16 cellular contexts compared by ENCODE assay signal in genomic region chr1:34869754-34870153, GRCh38. TPM values are rescaled to one million over a fixed set of nuclear protein-coding genes. Genes with fewer than 3 reads are reported as not detected.
A peak's percentile ranks its signal among the peaks of the same experiment; 100 is the strongest.
DNase-seq lines count a peak whose midpoint lies in the region; TF ChIP-seq lines count a peak whose summit lies in the region.
"Had no signal": no experiment of that assay in that cellular context is flagged by ENCODE, and none has a peak within 500 bp of the region (broad histone marks: within the 10 kb centered on the region; RNA-seq: fewer than 3 reads in every experiment).

No MANE protein-coding gene starts in this region.

- no peak for TF ChIP-seq CTCF in OCI-LY7 (conservative IDR thresholded peaks at IDR 0.05; ENCODE audit: low read length)

- no peak overlapping the region for H3K4me2 ChIP-seq in OCI-LY7 (ENCODE audit: low read length)

- no peaks in the 10 kb centered on the region for H3K79me2 ChIP-seq in OCI-LY7 (ENCODE audit: insufficient read depth, low read depth, low read length)

- no peaks in the 10 kb centered on the region for H4K20me1 ChIP-seq in OCI-LY7 (ENCODE audit: insufficient read depth, low read length)

- no peaks in the 10 kb centered on the region for H3K9me3 ChIP-seq in OCI-LY7 (ENCODE audit: low read length)
- H3K9me3 ChIP-seq: BE2C, HAP-1 had no signal

- DNase-seq in caudate nucleus (lab: John Stamatoyannopoulos, UW) = no peak
- DNase-seq in mesenteric fat pad (ENCODE audit: low spot score) = peak; percentile 37
- no peak for DNase-seq in OCI-LY7 (ENCODE audit: low spot score)
- no peak for DNase-seq in EL
- no peak for DNase-seq in NCI-H2171 (lab: John Stamatoyannopoulos, UW)
- DNase-seq: ACHN; BE2C; CD4-positive, CD25-positive, alpha-beta regulatory T cell; CD8-positive, alpha-beta memory T cell; COR-L47; DMS 273 treated with DMSO at 0.1 percent for 48 hours; DND-41; GM23248 had no signal

- no peak overlapping the region for H3K4me3 ChIP-seq in OCI-LY7 (ENCODE audit: low read depth, low read length, poor library complexity, severe bottlenecking)
- H3K4me3 ChIP-seq: GM23248, HAP-1 had no signal

- CTCF ChIA-PET in OCI-LY7 (lab: Charles Lee; ENCODE audit: unreplicated experiment) = no interaction called here

- BruUV-seq in OCI-LY7 (replicated peaks; lab: Mats Ljungman, UMichigan) = no TSS peak

- H3K9me2 ChIP-seq in OCI-LY7 (ENCODE audit: insufficient read depth, low read length) = no peaks in the 10 kb centered on the region

- H2AFZ ChIP-seq in OCI-LY7 (ENCODE audit: low read length) = no peak overlapping the region
- H2AFZ ChIP-seq: GM23248 had no signal

- no peaks in the 10 kb centered on the region for H3K4me1 ChIP-seq in OCI-LY7 (ENCODE audit: insufficient read depth, low read length, poor library complexity, severe bottlenecking)
- H3K4me1 ChIP-seq: BE2C, HAP-1 had no signal

- no peaks in the 10 kb centered on the region for H3K36me3 ChIP-seq in OCI-LY7 (ENCODE audit: insufficient read depth, low read length)
- H3K36me3 ChIP-seq: BE2C, HAP-1 had no signal

- intact Hi-C loops in OCI-LY7 (cut with micrococcal nuclease; ENCODE audit: unreplicated experiment) = loop anchor here (10.0 kb wide), 1 partner anchor 395 kb away; the partner anchor contains the start of gene ZMYM4

- POLR2A ChIA-PET in OCI-LY7 (lab: Charles Lee) = interaction anchor here (0.6 kb wide), 1 partner anchor 133 kb away, joined by 3 read pairs; no protein-coding TSS in a partner anchor

- H3K27ac ChIP-seq in angular gyrus (ENCODE audit: low read depth, low read length) = peak overlapping the region; percentile 74
- peak overlapping the region; percentile 52 for H3K27ac ChIP-seq in caudate nucleus (ENCODE audit: low read depth, low read length)
- no peak overlapping the region for H3K27ac ChIP-seq in OCI-LY7 (ENCODE audit: low read depth, low read length, poor library complexity, severe bottlenecking)
- H3K27ac ChIP-seq: GM23248, HL-60 had no signal

RNA-seq across cellular contexts. Expression of gene SMIM12, which starts 10.2 kb away (rescaled TPM):
- 57.0 TPM for total RNA-seq in mesenteric fat pad
- total RNA-seq in OCI-LY7 (2014; rRNA removed; shearing (Covaris generic)) = 36.3 and 44.3 TPM in 2 replicates
- 39.2 and 41.2 TPM in 2 replicates for total RNA-seq in OCI-LY7 (2022)

RNA-seq across cellular contexts. Expression of gene DLGAP3, which starts 59.7 kb away (rescaled TPM):
- 0.51 TPM for total RNA-seq in mesenteric fat pad
- total RNA-seq in OCI-LY7 (2014; rRNA removed; shearing (Covaris generic)) = 0.47 and 0.64 TPM in 2 replicates
- total RNA-seq in OCI-LY7 (2022) = 0.42 and 0.44 TPM in 2 replicates
